In the genomic region with DNA sequence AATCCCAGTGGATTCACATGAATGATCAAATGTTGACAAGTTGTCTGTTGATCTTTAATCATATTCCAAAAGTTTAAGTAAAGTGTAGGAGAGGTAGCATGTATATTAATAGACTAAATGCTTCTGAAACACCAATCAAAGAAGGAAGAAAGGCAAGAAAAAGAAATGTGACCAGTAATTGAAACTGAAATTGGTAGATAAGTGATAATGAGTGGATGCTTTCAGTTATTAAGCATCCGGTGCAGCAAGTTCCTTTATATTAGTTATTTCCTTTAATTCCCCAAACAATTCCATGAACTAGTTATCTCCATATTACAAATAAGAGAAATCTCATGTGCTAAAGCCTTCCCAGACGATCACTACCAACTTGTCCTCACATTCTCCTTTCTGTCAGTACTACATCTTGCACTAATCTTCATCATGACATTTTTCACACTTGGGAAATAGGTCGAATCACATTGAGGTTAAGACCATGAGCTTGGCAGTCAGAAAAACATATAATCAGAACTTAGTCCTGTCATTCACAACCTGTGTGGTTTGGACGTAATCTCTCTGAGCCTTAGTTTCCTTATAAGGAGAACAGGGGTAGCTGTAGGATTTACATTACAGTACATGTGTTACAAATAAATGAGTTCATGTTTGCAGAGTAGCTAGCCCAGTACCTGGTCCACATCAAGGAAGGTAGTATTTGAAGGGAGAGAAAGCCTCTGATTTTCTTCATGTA, we compare ENCODE assay signal across 26 cellular contexts.
"Had no signal": no experiment of that assay in that cellular context is flagged by ENCODE, and none has a peak within 500 bp of the region (broad histone marks: within the 10 kb centered on the region; RNA-seq: fewer than 3 reads in every experiment).

No MANE protein-coding gene starts in this region.

- H3K36me3 ChIP-seq: gastrocnemius medialis, lower lobe of right lung, ovary, spleen, thoracic aorta, tibial nerve, upper lobe of left lung had no signal

- H3K4me3 Mint-ChIP-seq: dendritic cell treated with granulocyte-macrophage colony-stimulating factor and Interleukin-4, amounts not matched to agents 40 ng/mL and 50 ng/mL, for 4 days; endodermal cell; naive thymus-derived CD8-positive, alpha-beta T cell; nephron progenitor cell; stimulated activated memory B cell treated with anti-CD40 and anti-IgM and Interleukin-4, amounts not matched to agents 10 μg/mL and 1 μg/mL and 100 μg/mL, for 72 hours; stimulated activated naive CD8-positive, alpha-beta T cell treated with anti-CD3 and anti-CD28 coated beads, Interleukin-15, Interleukin-2, amounts not matched to agents 100 ng/mL and 50 ng/mL, for 24 hours had no signal

- H3K9me3 Mint-ChIP-seq: dendritic cell treated with granulocyte-macrophage colony-stimulating factor and Interleukin-4, amounts not matched to agents 40 ng/mL and 50 ng/mL, for 4 days; endodermal cell; nephron progenitor cell; stimulated activated memory B cell treated with anti-CD40 and anti-IgM and Interleukin-4, amounts not matched to agents 10 μg/mL and 1 μg/mL and 100 μg/mL, for 72 hours; stimulated activated naive CD8-positive, alpha-beta T cell treated with anti-CD3 and anti-CD28 coated beads, Interleukin-15, Interleukin-2, amounts not matched to agents 100 ng/mL and 50 ng/mL, for 24 hours had no signal

- H3K4me1 ChIP-seq: gastrocnemius medialis, lower lobe of right lung, psoas muscle, spleen, upper lobe of left lung had no signal

- H3K4me3 ChIP-seq: gastrocnemius medialis, lower lobe of right lung, ovary, psoas muscle, skin epidermis, spleen, thoracic aorta, tibial nerve, upper lobe of left lung had no signal

- DNase-seq: effector CD8-positive, alpha-beta T cell; endodermal cell; foreskin fibroblast; gastrocnemius medialis; head of caudate nucleus; left ventricle myocardium superior; lower lobe of right lung; naive thymus-derived CD8-positive, alpha-beta T cell; nephron progenitor cell; occipital lobe; ovary; posterior cingulate gyrus; psoas muscle; right cardiac atrium; spleen; stimulated activated CD4-positive, alpha-beta T cell treated with anti-CD3 and anti-CD28 coated beads, Interleukin-4, amount 100 ng/mL, for 4 hours; upper lobe of left lung had no signal

- H3K9me3 ChIP-seq: gastrocnemius medialis, lower lobe of right lung, ovary, psoas muscle, spleen, thoracic aorta, tibial nerve, upper lobe of left lung had no signal

- H3K27ac Mint-ChIP-seq: dendritic cell treated with granulocyte-macrophage colony-stimulating factor and Interleukin-4, amounts not matched to agents 40 ng/mL and 50 ng/mL, for 4 days; endodermal cell; naive thymus-derived CD8-positive, alpha-beta T cell; nephron progenitor cell; stimulated activated memory B cell treated with anti-CD40 and anti-IgM and Interleukin-4, amounts not matched to agents 10 μg/mL and 1 μg/mL and 100 μg/mL, for 72 hours; stimulated activated naive CD8-positive, alpha-beta T cell treated with anti-CD3 and anti-CD28 coated beads, Interleukin-15, Interleukin-2, amounts not matched to agents 100 ng/mL and 50 ng/mL, for 24 hours had no signal

- H3K36me3 Mint-ChIP-seq: naive thymus-derived CD8-positive, alpha-beta T cell; stimulated activated memory B cell treated with anti-CD40 and anti-IgM and Interleukin-4, amounts not matched to agents 10 μg/mL and 1 μg/mL and 100 μg/mL, for 72 hours had no signal

- H3K27ac ChIP-seq: epithelial cell of prostate, gastrocnemius medialis, lower lobe of right lung, ovary, psoas muscle, skin epidermis, spleen, thoracic aorta, tibial nerve, upper lobe of left lung had no signal

- H3K27me3 ChIP-seq: gastrocnemius medialis, ovary, spleen, tibial nerve, upper lobe of left lung had no signal

- FAIRE-seq: keratinocyte, urothelium cell line had no signal

- H3K27me3 Mint-ChIP-seq: dendritic cell treated with granulocyte-macrophage colony-stimulating factor and Interleukin-4, amounts not matched to agents 40 ng/mL and 50 ng/mL, for 4 days; naive thymus-derived CD8-positive, alpha-beta T cell; stimulated activated memory B cell treated with anti-CD40 and anti-IgM and Interleukin-4, amounts not matched to agents 10 μg/mL and 1 μg/mL and 100 μg/mL, for 72 hours; stimulated activated naive CD8-positive, alpha-beta T cell treated with anti-CD3 and anti-CD28 coated beads, Interleukin-15, Interleukin-2, amounts not matched to agents 100 ng/mL and 50 ng/mL, for 24 hours had no signal

- H3K4me1 Mint-ChIP-seq: nephron progenitor cell; stimulated activated memory B cell treated with anti-CD40 and anti-IgM and Interleukin-4, amounts not matched to agents 10 μg/mL and 1 μg/mL and 100 μg/mL, for 72 hours had no signal
